In the genomic region with DNA sequence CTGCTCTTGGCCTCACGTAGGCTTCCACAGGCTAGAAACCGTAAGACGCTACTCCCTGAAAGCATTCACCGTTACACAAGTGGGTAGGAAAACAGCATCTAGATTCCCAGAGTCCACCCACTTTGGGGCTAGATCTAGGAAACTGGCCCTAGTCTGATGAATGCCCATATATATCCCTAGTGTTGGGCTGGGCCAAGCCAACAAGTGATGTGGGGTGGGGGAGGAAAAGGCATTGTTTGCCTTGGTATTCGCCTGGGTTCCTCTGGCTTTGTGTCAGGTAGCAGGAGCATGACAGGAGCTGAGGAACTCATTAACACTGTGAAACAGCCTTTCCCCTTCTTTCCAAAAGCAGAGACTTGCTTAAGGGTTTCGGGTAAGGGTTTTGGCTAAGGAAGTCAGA, we compare ENCODE assay signal across 1 cellular context.
TF ChIP-seq lines count a peak whose summit lies in the region.

No MANE protein-coding gene starts in this region.

TF ChIP-seq in H1, 55 proteins besides CTCF, POLR2A, EP300 and RAD21:
- TF ChIP-seq MAFK (IDR thresholded peaks at IDR 0.05; ENCODE audit: low read depth, low read length) (no peak), POU5F1 (IDR thresholded peaks at IDR 0.05; ENCODE audit: low read depth, low read length) (no peak), SUZ12 (IDR thresholded peaks at IDR 0.05; ENCODE audit: low read length) (no peak), GTF2F1 (IDR thresholded peaks at IDR 0.05; ENCODE audit: borderline replicate concordance, low read depth, low read length) (no peak), CTBP2 (IDR thresholded peaks at IDR 0.05; ENCODE audit: borderline replicate concordance, insufficient read depth, insufficient read length, low read length) (no peak), EZH2 (IDR thresholded peaks at IDR 0.05; ENCODE audit: low read depth, low read length, severe bottlenecking) (no peak), RBBP5 (IDR thresholded peaks at IDR 0.05; ENCODE audit: borderline replicate concordance, low read depth, low read length) (no peak), CHD1 (IDR thresholded peaks at IDR 0.05; ENCODE audit: low read depth, low read length) (no peak)
- TF ChIP-seq, protein P1, sequence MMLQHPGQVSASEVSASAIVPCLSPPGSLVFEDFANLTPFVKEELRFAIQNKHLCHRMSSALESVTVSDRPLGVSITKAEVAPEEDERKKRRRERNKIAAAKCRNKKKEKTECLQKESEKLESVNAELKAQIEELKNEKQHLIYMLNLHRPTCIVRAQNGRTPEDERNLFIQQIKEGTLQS (IDR thresholded peaks at IDR 0.05; ENCODE audit: insufficient read depth, low read depth, low read length): no peak
TF ChIP-seq in H1: peak in this region for 0.
